In the genomic region with DNA sequence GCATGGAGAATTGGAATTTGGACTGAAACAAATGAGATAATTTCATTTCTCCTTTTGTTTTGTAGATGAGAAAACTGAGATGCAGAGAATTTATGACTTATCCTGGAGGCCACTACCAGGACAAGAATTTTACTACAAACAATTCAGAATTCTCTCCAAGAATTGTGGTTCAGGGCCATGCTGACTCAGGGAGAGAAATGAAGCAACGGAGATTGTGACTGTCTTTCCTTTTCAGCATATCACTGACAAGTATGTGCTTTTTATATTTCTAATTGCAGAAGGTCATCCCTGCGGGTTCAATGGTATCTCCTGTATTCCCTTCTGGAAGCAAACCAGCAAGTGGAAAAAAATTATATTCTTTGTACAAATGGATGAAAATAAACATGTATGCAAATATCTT, we compare ENCODE assay signal across 16 cellular contexts.
DNase-seq lines count a peak whose midpoint lies in the region; ATAC-seq and TF ChIP-seq lines count a peak whose summit lies in the region.
"Had no signal": no experiment of that assay in that cellular context is flagged by ENCODE, and none has a peak within 500 bp of the region (broad histone marks: within the 10 kb centered on the region; RNA-seq: fewer than 3 reads in every experiment).

No MANE protein-coding gene starts in this region.

- no peaks in the 10 kb centered on the region for H3K27me3 ChIP-seq in fibroblast of lung (ENCODE audit: control insufficient read depth, insufficient read depth, low read length)
- no peaks in the 10 kb centered on the region for H3K27me3 ChIP-seq in PC-9 (ENCODE audit: insufficient read depth, low read depth)
- no peaks in the 10 kb centered on the region for H3K27me3 ChIP-seq in body of pancreas

- TF ChIP-seq CTCF in fibroblast of lung (conservative IDR thresholded peaks at IDR 0.05 in 1 of 2, IDR thresholded peaks at IDR 0.05 in 1 of 2; ENCODE audit: low read depth in 1 of 2, low read length in 2 of 2), result no peak
- TF ChIP-seq CTCF in PC-9 (conservative IDR thresholded peaks at IDR 0.05), result no peak
- TF ChIP-seq CTCF in body of pancreas (IDR thresholded peaks at IDR 0.05), result no peak

- no peak overlapping the region for H3K27ac ChIP-seq in fibroblast of lung (ENCODE audit: insufficient read depth, low read length)
- H3K27ac ChIP-seq in PC-9, result no peak overlapping the region
- H3K27ac ChIP-seq in body of pancreas, result no peak overlapping the region

- ATAC-seq in HG02588 (IDR thresholded peaks at IDR 0.05; ENCODE audit: unreplicated experiment) (no peak), body of pancreas (no peak)
- ATAC-seq: GM23338, HepG2, PC-3 had no signal

- 71 to 82% methylated on average over 2 of the region's 2 CpGs for WGBS in body of pancreas, 2 donors

- H3K79me2 ChIP-seq in fibroblast of lung (ENCODE audit: control insufficient read depth, insufficient read depth, low read length) (no peaks in the 10 kb centered on the region), PC-9 (ENCODE audit: low read depth) (no peaks in the 10 kb centered on the region)

- H4K20me1 ChIP-seq in fibroblast of lung (ENCODE audit: control insufficient read depth, extremely low read depth, insufficient read depth, low read length), result no peaks in the 10 kb centered on the region
- H4K20me1 ChIP-seq in PC-9 (ENCODE audit: insufficient read depth), result no peaks in the 10 kb centered on the region

- no TSS peak for BruUV-seq in PC-9 (replicated peaks; lab: Mats Ljungman, UMichigan)

- intact Hi-C loops in PC-9 (cut with micrococcal nuclease; ENCODE audit: unreplicated experiment), result no loop called here
- intact Hi-C loops in body of pancreas (cut with DNase I), result no loop called here

- H3K4me3 ChIP-seq in fibroblast of lung (replicated peaks in 1 of 4; ENCODE audit: control extremely low read depth in 1 of 4, insufficient read depth in 1 of 4, low read depth in 3 of 4, low read length in 4 of 4) (no peak overlapping the region), PC-9 (no peak overlapping the region), body of pancreas (no peak overlapping the region)
- H3K4me3 ChIP-seq: GM23338 had no signal

- H3F3A ChIP-seq in PC-9 (ENCODE audit: insufficient read depth, low read depth), result no peaks in the 10 kb centered on the region

- H3K4me1 ChIP-seq in fibroblast of lung (ENCODE audit: control insufficient read depth, extremely low read depth, insufficient read depth, low read length) (no peaks in the 10 kb centered on the region), PC-9 (replicated peaks; ENCODE audit: insufficient read depth) (no peaks in the 10 kb centered on the region), body of pancreas (no peaks in the 10 kb centered on the region)
- H3K4me1 ChIP-seq: Caco-2 had no signal

- no peaks in the 10 kb centered on the region for H3K9me3 ChIP-seq in fibroblast of lung (ENCODE audit: control insufficient read depth, insufficient read depth, low read depth, low read length)
- H3K9me3 ChIP-seq in PC-9 (ENCODE audit: insufficient read depth, low read depth), result no peaks in the 10 kb centered on the region
- H3K9me3 ChIP-seq in body of pancreas, result no peaks in the 10 kb centered on the region
- H3K9me3 ChIP-seq: Caco-2, SK-N-SH had no signal

- CTCF ChIA-PET in PC-9 (lab: Charles Lee), result no interaction called here

- POLR2A ChIA-PET in PC-9 (lab: Charles Lee; ENCODE audit: unreplicated experiment), result no interaction called here

- H3K4me2 ChIP-seq in fibroblast of lung (ENCODE audit: extremely low read depth, insufficient read depth, low read length) (no peak overlapping the region), PC-9 (no peak overlapping the region)
- H3K4me2 ChIP-seq: GM23338, SK-N-SH had no signal

- H3K36me3 ChIP-seq in fibroblast of lung (ENCODE audit: control insufficient read depth, insufficient read depth, low read length) (no peaks in the 10 kb centered on the region), PC-9 (ENCODE audit: low read depth) (no peaks in the 10 kb centered on the region), body of pancreas (replicated peaks in 1 of 2; ENCODE audit: insufficient read depth in 1 of 2, low read depth in 2 of 2) (no peaks in the 10 kb centered on the region)

- DNase-seq in EL (peak; percentile 2), RPMI7951 (ENCODE audit: low read depth) (peak; percentile 1), fibroblast of lung (ENCODE audit: low read depth in 2 of 2) (peak; percentile 15 to 88), stromal cell of bone marrow (ENCODE audit: low read depth) (peak; percentile 51), PC-9 (no peak), body of pancreas (no peak)
- DNase-seq: Caco-2, MM.1S, NCI-H1105, NCI-H1694 treated with DMSO at 0.1 percent for 48 hours, NCI-H69, PC-3, SK-N-SH had no signal

- H2AFZ ChIP-seq in fibroblast of lung (ENCODE audit: low read length), result no peak overlapping the region
- H2AFZ ChIP-seq in PC-9, result no peak overlapping the region
- H2AFZ ChIP-seq: GM23338 had no signal

- no peak for TF ChIP-seq POLR2A in body of pancreas (IDR thresholded peaks at IDR 0.05)

- H3K9ac ChIP-seq in fibroblast of lung (ENCODE audit: insufficient read depth, low read length), result no peak overlapping the region
- H3K9ac ChIP-seq: SK-N-SH had no signal

- H3K9me2 ChIP-seq in PC-9 (ENCODE audit: insufficient read depth), result no peaks in the 10 kb centered on the region
- H3K9me2 ChIP-seq: SK-N-SH had no signal

Comparison
In these comparisons a context has a peak if more than half of its experiments do, and no peak if none do; other contexts are left out.
1. DNase-seq: peak in EL (single experiment), RPMI7951 (single experiment), fibroblast of lung (2 of 2) and stromal cell of bone marrow (single experiment); none in PC-9 (0 of 2) and body of pancreas (0 of 4).